Comparison of ENCODE assay signal across 22 cellular contexts in the genomic region with DNA sequence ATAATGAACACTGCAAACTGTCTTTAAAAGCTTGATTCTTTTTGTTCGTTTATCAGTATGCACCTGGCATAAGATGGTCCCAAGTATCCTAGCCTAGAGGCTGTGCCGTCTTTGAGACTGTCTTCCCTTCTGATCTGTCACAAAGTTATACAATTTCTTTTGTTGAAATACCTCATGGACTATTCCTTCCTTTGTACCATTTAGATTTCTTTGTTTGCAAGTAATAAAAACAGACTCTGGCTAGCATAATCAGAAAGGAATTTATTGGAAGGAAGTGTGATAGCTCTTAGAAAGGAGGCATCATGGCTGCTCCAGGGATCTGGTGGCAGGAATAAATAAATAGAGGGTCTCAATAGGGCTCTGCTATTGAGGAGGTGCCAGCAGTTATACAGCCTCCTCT.
"Had no signal": no experiment of that assay in that cellular context is flagged by ENCODE, and none has a peak within 500 bp of the region (broad histone marks: within the 10 kb centered on the region; RNA-seq: fewer than 3 reads in every experiment).

No MANE protein-coding gene starts in this region.

- H3K9ac ChIP-seq: neural progenitor cell had no signal

- FAIRE-seq: keratinocyte, pancreas, TTC549 had no signal

- H3K4me3 ChIP-seq: breast epithelium, esophagus muscularis mucosa, left lung, neural progenitor cell, pancreas, sigmoid colon, tibial artery had no signal

- H3K4me1 ChIP-seq: breast epithelium, foreskin keratinocyte, neural progenitor cell, pancreas, tibial artery had no signal

- ATAC-seq: activated CD4-positive, alpha-beta T cell treated with anti-CD3 and anti-CD28 coated beads for 36 hours; activated T-helper 17 cell treated with anti-CD3 and anti-CD28 coated beads, Interleukin-2, amount 50 U/mL, for 72 hours; foreskin keratinocyte; left lung; pancreas; WTC11 had no signal

- H3K36me3 ChIP-seq: breast epithelium, left lung, neural progenitor cell, pancreas, sigmoid colon, tibial artery had no signal

- H3K27ac ChIP-seq: breast epithelium, esophagus muscularis mucosa, foreskin keratinocyte, left lung, neural progenitor cell, pancreas, sigmoid colon, tibial artery had no signal

- H2AFZ ChIP-seq: neural progenitor cell had no signal

- H3K9me3 ChIP-seq: breast epithelium, esophagus muscularis mucosa, left lung, pancreas, sigmoid colon, tibial artery had no signal

- DNase-seq: activated CD4-positive, alpha-beta T cell treated with anti-CD3 and anti-CD28 coated beads for 36 hours; activated CD4-positive, alpha-beta T cell treated with anti-CD3 and anti-CD28 coated beads, Interleukin-2, amount 50 U/mL, for 48 hours; activated naive CD4-positive, alpha-beta T cell; activated naive CD8-positive, alpha-beta T cell treated with anti-CD3 and anti-CD28 coated beads for 36 hours; activated T-cell treated with anti-CD3 and anti-CD28 coated beads for 4 hours; amniotic stem cell; effector CD8-positive, alpha-beta T cell; foreskin keratinocyte; glutamatergic neuron; left lung; naive B cell; pancreas; sigmoid colon; stimulated activated naive CD4-positive, alpha-beta T cell; tibial artery had no signal

- H3K4me2 ChIP-seq: neural progenitor cell had no signal

- H3K27me3 ChIP-seq: breast epithelium, esophagus muscularis mucosa, foreskin keratinocyte, left lung, neural progenitor cell, pancreas, sigmoid colon, tibial artery had no signal
